1 cellular context compared by ENCODE assay signal in the genomic region with DNA sequence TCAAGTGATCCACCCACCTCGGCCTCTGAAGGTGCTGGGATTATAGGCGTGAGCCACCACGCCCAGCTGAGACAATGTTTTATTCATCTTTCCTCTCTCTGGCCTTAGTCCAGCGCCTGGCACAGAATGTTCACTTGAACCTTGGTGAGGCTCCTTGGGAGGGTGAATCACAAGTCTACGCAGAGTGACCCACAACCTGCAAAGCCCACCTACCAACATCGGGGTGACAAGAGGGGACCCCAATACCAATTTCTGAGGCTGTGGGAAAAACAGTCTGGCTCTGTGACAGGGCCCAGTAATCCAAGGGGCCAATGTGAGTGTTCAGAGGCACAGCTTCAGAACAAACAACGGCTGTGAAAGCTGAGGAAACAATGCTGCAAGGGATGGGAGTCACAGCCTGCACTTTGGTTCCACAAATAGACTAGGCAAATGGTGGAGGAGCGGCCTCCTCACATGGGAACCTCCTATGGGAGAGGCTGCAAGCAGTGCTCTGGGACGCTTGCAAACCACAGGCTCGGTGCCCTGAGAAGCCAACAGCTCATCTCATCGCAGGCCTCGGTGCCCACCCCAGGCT.
TF ChIP-seq lines count a peak whose summit lies in the region.

No MANE protein-coding gene starts in this region.

TF ChIP-seq in HepG2, 621 proteins besides CTCF, POLR2A, EP300 and RAD21 (continued from another document and continues in another):
- TF ChIP-seq, protein P1, sequence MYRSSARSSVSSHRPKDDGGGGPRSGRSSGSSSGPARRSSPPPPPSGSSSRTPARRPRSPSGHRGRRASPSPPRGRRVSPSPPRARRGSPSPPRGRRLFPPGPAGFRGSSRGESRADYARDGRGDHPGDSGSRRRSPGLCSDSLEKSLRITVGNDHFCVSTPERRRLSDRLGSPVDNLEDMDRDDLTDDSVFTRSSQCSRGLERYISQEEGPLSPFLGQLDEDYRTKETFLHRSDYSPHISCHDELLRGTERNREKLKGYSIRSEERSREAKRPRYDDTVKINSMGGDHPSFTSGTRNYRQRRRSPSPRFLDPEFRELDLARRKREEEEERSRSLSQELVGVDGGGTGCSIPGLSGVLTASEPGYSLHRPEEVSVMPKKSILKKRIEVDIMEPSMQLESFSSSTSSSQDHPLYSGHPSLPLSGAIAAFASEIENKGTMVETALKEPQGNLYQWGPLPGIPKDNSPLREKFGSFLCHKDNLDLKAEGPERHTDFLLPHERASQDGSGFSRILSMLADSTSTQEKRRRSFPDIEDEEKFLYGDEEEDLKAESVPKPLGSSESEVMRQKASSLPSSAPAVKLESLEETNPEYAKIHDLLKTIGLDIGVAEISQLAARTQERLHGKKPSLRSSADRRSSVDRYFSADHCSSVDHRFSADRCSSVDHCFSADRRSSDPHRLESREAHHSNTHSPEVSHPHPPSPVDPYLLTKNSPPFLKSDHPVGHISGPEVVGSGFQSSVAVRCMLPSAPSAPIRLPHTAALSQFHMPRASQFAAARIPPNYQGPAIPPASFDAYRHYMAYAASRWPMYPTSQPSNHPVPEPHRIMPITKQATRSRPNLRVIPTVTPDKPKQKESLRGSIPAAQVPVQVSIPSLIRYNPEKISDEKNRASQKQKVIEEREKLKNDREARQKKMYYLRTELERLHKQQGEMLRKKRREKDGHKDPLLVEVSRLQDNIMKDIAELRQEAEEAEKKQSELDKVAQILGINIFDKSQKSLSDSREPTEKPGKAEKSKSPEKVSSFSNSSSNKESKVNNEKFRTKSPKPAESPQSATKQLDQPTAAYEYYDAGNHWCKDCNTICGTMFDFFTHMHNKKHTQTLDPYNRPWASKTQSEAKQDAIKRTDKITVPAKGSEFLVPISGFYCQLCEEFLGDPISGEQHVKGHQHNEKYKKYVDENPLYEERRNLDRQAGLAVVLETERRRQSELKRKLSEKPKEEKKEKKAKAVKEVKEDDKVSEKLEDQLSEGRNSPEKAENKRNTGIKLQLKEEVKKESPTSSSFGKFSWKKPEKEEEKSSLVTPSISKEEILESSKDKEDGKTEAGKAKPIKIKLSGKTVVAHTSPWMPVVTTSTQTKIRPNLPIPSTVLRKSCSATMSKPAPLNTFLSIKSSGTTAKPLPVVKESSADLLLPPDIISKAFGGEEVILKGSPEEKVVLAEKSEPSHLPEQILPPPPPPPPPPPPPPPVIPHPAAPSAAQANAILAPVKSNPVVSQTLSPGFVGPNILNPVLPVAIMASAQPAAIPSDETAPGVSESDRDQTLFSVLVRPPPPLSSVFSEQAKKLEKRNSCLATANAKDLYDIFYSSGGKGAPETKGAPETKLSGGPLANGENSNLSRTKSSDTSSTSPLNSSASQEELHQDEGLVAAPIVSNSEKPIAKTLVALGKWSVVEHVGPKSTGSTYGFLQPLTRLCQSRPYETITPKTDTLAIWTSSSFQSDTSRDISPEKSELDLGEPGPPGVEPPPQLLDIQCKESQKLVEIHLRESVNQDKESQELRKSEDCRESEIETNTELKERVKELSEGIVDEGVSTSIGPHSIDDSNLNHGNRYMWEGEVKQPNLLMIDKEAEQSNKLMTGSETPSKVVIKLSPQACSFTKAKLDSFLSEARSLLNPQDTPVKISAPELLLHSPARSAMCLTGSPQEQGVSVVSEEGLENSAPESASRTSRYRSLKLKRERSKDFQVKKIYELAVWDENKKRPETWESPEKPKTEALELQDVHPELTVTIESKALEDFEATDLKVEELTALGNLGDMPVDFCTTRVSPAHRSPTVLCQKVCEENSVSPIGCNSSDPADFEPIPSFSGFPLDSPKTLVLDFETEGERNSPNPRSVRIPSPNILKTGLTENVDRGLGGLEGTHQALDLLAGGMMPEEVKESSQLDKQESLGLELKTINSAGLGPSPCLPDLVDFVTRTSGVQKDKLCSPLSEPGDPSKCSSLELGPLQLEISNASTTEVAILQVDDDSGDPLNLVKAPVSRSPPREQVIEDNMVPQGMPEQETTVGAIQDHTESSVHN (CRISPR knock-in tag; IDR thresholded peaks at IDR 0.05), result no peak
- TF ChIP-seq KMT2B (CRISPR knock-in tag; IDR thresholded peaks at IDR 0.05) (no peak), FOXK1 (CRISPR knock-in tag; IDR thresholded peaks at IDR 0.05; ENCODE audit: borderline replicate concordance, low read depth) (no peak), TARDBP (CRISPR knock-in tag; IDR thresholded peaks at IDR 0.05) (peak; percentile 76), ZNF83 (CRISPR knock-in tag; IDR thresholded peaks at IDR 0.05; ENCODE audit: borderline replicate concordance) (no peak), SP140L (CRISPR knock-in tag; IDR thresholded peaks at IDR 0.05; ENCODE audit: borderline replicate concordance) (no peak), HNF4A (CRISPR knock-in tag; IDR thresholded peaks at IDR 0.05) (peak; percentile 97), ZFP1 (CRISPR knock-in tag; IDR thresholded peaks at IDR 0.05) (0 out of 2 replicates have a peak, but pooled peaks have one; percentile 47), RARA (CRISPR knock-in tag; IDR thresholded peaks at IDR 0.05) (peak; percentile 57), RELA (CRISPR knock-in tag; IDR thresholded peaks at IDR 0.05) (no peak), ZNF558 (CRISPR knock-in tag; IDR thresholded peaks at IDR 0.05; ENCODE audit: borderline replicate concordance) (no peak), HNRNPL (IDR thresholded peaks at IDR 0.05; ENCODE audit: low read depth, low read length) (peak; percentile 84), ZNF331 (CRISPR knock-in tag; IDR thresholded peaks at IDR 0.05) (peak; percentile 95), KDM4B (CRISPR knock-in tag; IDR thresholded peaks at IDR 0.05) (no peak), ZNF335 (CRISPR knock-in tag; IDR thresholded peaks at IDR 0.05) (no peak), NFIC (IDR thresholded peaks at IDR 0.05; ENCODE audit: low read length) (peak; percentile 65; the same call in 1 of the 2 replicates), CCDC6 (CRISPR knock-in tag; IDR thresholded peaks at IDR 0.05) (peak; percentile 61; the same call in 1 of the 2 replicates), NCOA5 (CRISPR knock-in tag; IDR thresholded peaks at IDR 0.05) (no peak), ZNF660 (CRISPR knock-in tag; IDR thresholded peaks at IDR 0.05; ENCODE audit: borderline replicate concordance, low read depth) (no peak), DNMT1 (CRISPR knock-in tag; IDR thresholded peaks at IDR 0.05) (no peak)
- TF ChIP-seq, protein P2, sequence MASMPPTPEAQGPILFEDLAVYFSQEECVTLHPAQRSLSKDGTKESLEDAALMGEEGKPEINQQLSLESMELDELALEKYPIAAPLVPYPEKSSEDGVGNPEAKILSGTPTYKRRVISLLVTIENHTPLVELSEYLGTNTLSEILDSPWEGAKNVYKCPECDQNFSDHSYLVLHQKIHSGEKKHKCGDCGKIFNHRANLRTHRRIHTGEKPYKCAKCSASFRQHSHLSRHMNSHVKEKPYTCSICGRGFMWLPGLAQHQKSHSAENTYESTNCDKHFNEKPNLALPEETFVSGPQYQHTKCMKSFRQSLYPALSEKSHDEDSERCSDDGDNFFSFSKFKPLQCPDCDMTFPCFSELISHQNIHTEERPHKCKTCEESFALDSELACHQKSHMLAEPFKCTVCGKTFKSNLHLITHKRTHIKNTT (CRISPR knock-in tag; IDR thresholded peaks at IDR 0.05), result no peak
- TF ChIP-seq, protein P3, sequence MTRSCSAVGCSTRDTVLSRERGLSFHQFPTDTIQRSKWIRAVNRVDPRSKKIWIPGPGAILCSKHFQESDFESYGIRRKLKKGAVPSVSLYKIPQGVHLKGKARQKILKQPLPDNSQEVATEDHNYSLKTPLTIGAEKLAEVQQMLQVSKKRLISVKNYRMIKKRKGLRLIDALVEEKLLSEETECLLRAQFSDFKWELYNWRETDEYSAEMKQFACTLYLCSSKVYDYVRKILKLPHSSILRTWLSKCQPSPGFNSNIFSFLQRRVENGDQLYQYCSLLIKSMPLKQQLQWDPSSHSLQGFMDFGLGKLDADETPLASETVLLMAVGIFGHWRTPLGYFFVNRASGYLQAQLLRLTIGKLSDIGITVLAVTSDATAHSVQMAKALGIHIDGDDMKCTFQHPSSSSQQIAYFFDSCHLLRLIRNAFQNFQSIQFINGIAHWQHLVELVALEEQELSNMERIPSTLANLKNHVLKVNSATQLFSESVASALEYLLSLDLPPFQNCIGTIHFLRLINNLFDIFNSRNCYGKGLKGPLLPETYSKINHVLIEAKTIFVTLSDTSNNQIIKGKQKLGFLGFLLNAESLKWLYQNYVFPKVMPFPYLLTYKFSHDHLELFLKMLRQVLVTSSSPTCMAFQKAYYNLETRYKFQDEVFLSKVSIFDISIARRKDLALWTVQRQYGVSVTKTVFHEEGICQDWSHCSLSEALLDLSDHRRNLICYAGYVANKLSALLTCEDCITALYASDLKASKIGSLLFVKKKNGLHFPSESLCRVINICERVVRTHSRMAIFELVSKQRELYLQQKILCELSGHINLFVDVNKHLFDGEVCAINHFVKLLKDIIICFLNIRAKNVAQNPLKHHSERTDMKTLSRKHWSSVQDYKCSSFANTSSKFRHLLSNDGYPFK (CRISPR knock-in tag; IDR thresholded peaks at IDR 0.05; ENCODE audit: borderline replicate concordance), result no peak
- TF ChIP-seq, protein P4, sequence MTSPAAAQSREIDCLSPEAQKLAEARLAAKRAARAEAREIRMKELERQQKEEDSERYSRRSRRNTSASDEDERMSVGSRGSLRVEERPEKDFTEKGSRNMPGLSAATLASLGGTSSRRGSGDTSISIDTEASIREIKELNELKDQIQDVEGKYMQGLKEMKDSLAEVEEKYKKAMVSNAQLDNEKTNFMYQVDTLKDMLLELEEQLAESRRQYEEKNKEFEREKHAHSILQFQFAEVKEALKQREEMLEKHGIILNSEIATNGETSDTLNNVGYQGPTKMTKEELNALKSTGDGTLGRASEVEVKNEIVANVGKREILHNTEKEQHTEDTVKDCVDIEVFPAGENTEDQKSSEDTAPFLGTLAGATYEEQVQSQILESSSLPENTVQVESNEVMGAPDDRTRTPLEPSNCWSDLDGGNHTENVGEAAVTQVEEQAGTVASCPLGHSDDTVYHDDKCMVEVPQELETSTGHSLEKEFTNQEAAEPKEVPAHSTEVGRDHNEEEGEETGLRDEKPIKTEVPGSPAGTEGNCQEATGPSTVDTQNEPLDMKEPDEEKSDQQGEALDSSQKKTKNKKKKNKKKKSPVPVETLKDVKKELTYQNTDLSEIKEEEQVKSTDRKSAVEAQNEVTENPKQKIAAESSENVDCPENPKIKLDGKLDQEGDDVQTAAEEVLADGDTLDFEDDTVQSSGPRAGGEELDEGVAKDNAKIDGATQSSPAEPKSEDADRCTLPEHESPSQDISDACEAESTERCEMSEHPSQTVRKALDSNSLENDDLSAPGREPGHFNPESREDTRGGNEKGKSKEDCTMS (CRISPR knock-in tag; conservative IDR thresholded peaks at IDR 0.05), result no peak
- TF ChIP-seq, protein P5, sequence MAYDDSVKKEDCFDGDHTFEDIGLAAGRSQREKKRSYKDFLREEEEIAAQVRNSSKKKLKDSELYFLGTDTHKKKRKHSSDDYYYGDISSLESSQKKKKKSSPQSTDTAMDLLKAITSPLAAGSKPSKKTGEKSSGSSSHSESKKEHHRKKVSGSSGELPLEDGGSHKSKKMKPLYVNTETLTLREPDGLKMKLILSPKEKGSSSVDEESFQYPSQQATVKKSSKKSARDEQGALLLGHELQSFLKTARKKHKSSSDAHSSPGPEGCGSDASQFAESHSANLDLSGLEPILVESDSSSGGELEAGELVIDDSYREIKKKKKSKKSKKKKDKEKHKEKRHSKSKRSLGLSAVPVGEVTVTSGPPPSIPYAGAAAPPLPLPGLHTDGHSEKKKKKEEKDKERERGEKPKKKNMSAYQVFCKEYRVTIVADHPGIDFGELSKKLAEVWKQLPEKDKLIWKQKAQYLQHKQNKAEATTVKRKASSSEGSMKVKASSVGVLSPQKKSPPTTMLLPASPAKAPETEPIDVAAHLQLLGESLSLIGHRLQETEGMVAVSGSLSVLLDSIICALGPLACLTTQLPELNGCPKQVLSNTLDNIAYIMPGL (CRISPR knock-in tag; IDR thresholded peaks at IDR 0.05; ENCODE audit: borderline replicate concordance in 1 of 2, low read depth in 1 of 2), result peak in 1 of 2 experiments; percentile 19; a peak in 1 of 4 replicates
- TF ChIP-seq, protein P6, sequence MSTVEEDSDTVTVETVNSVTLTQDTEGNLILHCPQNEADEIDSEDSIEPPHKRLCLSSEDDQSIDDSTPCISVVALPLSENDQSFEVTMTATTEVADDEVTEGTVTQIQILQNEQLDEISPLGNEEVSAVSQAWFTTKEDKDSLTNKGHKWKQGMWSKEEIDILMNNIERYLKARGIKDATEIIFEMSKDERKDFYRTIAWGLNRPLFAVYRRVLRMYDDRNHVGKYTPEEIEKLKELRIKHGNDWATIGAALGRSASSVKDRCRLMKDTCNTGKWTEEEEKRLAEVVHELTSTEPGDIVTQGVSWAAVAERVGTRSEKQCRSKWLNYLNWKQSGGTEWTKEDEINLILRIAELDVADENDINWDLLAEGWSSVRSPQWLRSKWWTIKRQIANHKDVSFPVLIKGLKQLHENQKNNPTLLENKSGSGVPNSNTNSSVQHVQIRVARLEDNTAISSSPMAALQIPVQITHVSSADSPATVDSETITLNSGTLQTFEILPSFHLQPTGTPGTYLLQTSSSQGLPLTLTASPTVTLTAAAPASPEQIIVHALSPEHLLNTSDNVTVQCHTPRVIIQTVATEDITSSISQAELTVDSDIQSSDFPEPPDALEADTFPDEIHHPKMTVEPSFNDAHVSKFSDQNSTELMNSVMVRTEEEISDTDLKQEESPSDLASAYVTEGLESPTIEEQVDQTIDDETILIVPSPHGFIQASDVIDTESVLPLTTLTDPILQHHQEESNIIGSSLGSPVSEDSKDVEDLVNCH (CRISPR knock-in tag; IDR thresholded peaks at IDR 0.05), result no peak
- TF ChIP-seq, protein P7, sequence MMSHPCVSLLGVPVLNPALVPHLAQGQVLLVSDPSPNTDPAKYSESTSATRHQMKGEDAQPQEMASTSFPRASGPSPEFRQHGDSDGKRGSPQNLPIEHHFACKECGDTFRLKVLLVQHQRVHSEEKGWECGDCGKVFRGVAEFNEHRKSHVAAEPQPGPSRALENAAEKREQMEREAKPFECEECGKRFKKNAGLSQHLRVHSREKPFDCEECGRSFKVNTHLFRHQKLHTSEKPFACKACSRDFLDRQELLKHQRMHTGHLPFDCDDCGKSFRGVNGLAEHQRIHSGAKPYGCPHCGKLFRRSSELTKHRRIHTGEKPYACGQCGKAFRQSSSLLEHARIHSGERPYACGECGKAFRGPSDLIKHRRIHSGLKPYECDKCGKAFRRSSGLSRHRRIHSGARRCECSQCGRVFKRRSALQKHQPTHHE (CRISPR knock-in tag; IDR thresholded peaks at IDR 0.05; ENCODE audit: borderline replicate concordance), result peak; percentile 63; the same call in 1 of the 2 replicates
- TF ChIP-seq, protein P8, sequence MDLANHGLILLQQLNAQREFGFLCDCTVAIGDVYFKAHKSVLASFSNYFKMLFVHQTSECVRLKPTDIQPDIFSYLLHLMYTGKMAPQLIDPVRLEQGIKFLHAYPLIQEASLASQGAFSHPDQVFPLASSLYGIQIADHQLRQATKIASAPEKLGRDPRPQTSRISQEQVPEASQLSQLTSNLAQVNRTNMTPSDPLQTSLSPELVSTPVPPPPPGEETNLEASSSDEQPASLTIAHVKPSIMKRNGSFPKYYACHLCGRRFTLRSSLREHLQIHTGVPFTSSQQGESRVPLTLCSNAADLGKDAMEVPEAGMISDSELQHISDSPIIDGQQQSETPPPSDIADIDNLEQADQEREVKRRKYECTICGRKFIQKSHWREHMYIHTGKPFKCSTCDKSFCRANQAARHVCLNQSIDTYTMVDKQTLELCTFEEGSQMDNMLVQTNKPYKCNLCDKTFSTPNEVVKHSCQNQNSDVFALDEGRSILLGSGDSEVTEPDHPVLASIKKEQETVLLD (CRISPR knock-in tag; IDR thresholded peaks at IDR 0.05; ENCODE audit: low read depth), result no peak
